32 cellular contexts compared by ENCODE assay signal in the genomic region with DNA sequence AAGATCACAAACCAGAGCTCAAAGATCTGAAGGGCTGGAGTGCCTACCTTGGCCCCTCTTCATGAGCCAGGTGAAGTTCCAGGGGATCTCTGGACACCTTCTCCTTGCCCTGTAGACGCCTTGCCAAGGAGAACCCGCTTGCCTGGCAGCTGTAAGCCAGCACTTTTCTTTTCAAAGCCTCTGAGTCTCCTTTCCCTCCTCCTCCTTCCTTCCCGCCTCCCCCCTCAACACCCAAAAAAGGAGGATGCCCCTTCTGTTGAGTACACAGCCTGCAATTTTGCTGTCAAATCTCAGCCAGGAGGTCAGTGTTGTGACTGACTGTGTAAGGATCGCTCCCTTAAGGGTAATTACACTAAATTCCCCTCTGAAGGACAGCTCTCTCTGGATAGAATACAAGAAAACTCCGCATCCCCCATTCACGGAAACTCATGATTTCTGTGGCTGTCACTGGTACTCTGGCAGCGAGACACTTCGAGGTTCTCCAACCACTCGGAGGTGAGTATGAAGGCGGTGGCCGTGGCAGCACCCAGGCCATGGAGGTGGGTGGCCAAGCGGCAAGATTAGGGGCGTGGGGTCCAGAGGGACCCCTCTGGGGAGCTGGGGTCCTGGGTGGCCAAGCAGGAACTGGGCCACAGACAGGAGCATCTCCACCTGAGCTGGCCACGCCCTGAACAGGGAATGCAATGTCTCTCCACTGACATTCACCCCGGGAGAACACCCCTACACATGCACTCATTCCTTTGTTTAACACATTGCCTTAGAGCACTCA.
"Had no signal": no experiment of that assay in that cellular context is flagged by ENCODE, and none has a peak within 500 bp of the region (broad histone marks: within the 10 kb centered on the region; RNA-seq: fewer than 3 reads in every experiment).

No MANE protein-coding gene starts in this region.

- H3K27me3 ChIP-seq: body of pancreas, pancreas had no signal

- H3K4me1 Mint-ChIP-seq: activated CD8-positive, alpha-beta memory T cell treated with anti-CD3 and anti-CD28 coated beads, Interleukin-2, amount 10 ng/mL, durations not matched to agents 7 days and 5 days; immature natural killer cell had no signal

- H3K4me1 ChIP-seq: foreskin keratinocyte had no signal

- DNase-seq: activated B cell treated with CpG ODN at 0.5 μM for 24 hours; activated CD4-positive, alpha-beta T cell treated with anti-CD3 and anti-CD28 coated beads, Interleukin-2, amount 50 U/mL, for 1 hour; activated CD8-positive, alpha-beta memory T cell treated with anti-CD3 and anti-CD28 coated beads, Interleukin-2, amount 10 ng/mL, durations not matched to agents 7 days and 5 days; activated CD8-positive, alpha-beta T cell treated with anti-CD3 and anti-CD28 coated beads, Interleukin-2, amount 10 ng/mL, durations not matched to agents 7 days and 5 days; activated naive CD4-positive, alpha-beta T cell; activated T-cell treated with anti-CD3 and anti-CD28 coated beads, Interleukin-2, amount 50 U/mL, for 48 hours; aorta; body of pancreas; dermis blood vessel endothelial cell; effector CD4-positive, alpha-beta T cell; foreskin keratinocyte; heart left ventricle; hypothalamus; immature natural killer cell; left lung; lower lobe of right lung; mesendoderm; mucosa of descending colon; nucleus accumbens; pancreas; retina; stimulated activated CD4-positive, alpha-beta T cell treated with anti-CD3 and anti-CD28 coated beads, Interleukin-1b, Interleukin-23, amount 100 ng/mL, for 48 hours; stimulated activated naive CD4-positive, alpha-beta T cell; T-helper 1 cell had no signal

- FAIRE-seq: colon, pancreas had no signal

- ATAC-seq: activated CD8-positive, alpha-beta memory T cell treated with anti-CD3 and anti-CD28 coated beads, Interleukin-2, amount 10 ng/mL, durations not matched to agents 7 days and 5 days; activated CD8-positive, alpha-beta T cell treated with anti-CD3 and anti-CD28 coated beads, Interleukin-2, amount 10 ng/mL, durations not matched to agents 7 days and 5 days; body of pancreas; foreskin keratinocyte; heart left ventricle; left lung; lower lobe of right lung; mucosa of descending colon; pancreas had no signal

- H3K36me3 Mint-ChIP-seq: activated CD8-positive, alpha-beta memory T cell treated with anti-CD3 and anti-CD28 coated beads, Interleukin-2, amount 10 ng/mL, durations not matched to agents 7 days and 5 days; activated naive CD8-positive, alpha-beta T cell; immature natural killer cell; natural killer cell treated with Interleukin-12 subunit alpha and Interleukin-12 subunit beta and Interleukin-15 and Interleukin-18, amount 100 ng/mL, for 72 hours had no signal

- H3K4me2 ChIP-seq: smooth muscle cell had no signal

- H3K27ac ChIP-seq: body of pancreas, esophagus muscularis mucosa, foreskin keratinocyte, heart left ventricle, left lung, lower lobe of right lung, pancreas, prostate gland, tibial nerve had no signal

- H3K4me3 Mint-ChIP-seq: activated B cell treated with CpG ODN at 0.5 μM for 24 hours; activated CD8-positive, alpha-beta memory T cell treated with anti-CD3 and anti-CD28 coated beads, Interleukin-2, amount 10 ng/mL, durations not matched to agents 7 days and 5 days; activated CD8-positive, alpha-beta T cell treated with anti-CD3 and anti-CD28 coated beads, Interleukin-2, amount 10 ng/mL, durations not matched to agents 7 days and 5 days; activated naive CD8-positive, alpha-beta T cell; immature natural killer cell; natural killer cell treated with Interleukin-12 subunit alpha and Interleukin-12 subunit beta and Interleukin-15 and Interleukin-18, amount 100 ng/mL, for 72 hours; T-helper 2 cell treated with Interferon-gamma antibody and Interleukin-4, amounts not matched to agents 5 μg/mL and 100 μg/mL, for 36 hours had no signal

- H3K27ac Mint-ChIP-seq: activated B cell treated with CpG ODN at 0.5 μM for 24 hours; activated CD8-positive, alpha-beta memory T cell treated with anti-CD3 and anti-CD28 coated beads, Interleukin-2, amount 10 ng/mL, durations not matched to agents 7 days and 5 days; activated CD8-positive, alpha-beta T cell treated with anti-CD3 and anti-CD28 coated beads, Interleukin-2, amount 10 ng/mL, durations not matched to agents 7 days and 5 days; activated naive CD8-positive, alpha-beta T cell; immature natural killer cell; T-helper 2 cell treated with Interferon-gamma antibody and Interleukin-4, amounts not matched to agents 5 μg/mL and 100 μg/mL, for 36 hours had no signal

- H3K36me3 ChIP-seq: esophagus muscularis mucosa, heart left ventricle, left lung, lower lobe of right lung, pancreas, prostate gland, tibial nerve had no signal

- H3K9me3 Mint-ChIP-seq: activated B cell treated with CpG ODN at 0.5 μM for 24 hours; immature natural killer cell; natural killer cell treated with Interleukin-12 subunit alpha and Interleukin-12 subunit beta and Interleukin-15 and Interleukin-18, amount 100 ng/mL, for 72 hours; T-helper 2 cell treated with Interferon-gamma antibody and Interleukin-4, amounts not matched to agents 5 μg/mL and 100 μg/mL, for 36 hours had no signal

- H3K9me3 ChIP-seq: body of pancreas, esophagus muscularis mucosa, heart left ventricle, left lung, lower lobe of right lung, mucosa of descending colon, pancreas, prostate gland, tibial nerve had no signal

- H3K4me3 ChIP-seq: body of pancreas, esophagus muscularis mucosa, heart left ventricle, left lung, lower lobe of right lung, mucosa of descending colon, pancreas, prostate gland, smooth muscle cell, tibial nerve had no signal
